In the genomic region with DNA sequence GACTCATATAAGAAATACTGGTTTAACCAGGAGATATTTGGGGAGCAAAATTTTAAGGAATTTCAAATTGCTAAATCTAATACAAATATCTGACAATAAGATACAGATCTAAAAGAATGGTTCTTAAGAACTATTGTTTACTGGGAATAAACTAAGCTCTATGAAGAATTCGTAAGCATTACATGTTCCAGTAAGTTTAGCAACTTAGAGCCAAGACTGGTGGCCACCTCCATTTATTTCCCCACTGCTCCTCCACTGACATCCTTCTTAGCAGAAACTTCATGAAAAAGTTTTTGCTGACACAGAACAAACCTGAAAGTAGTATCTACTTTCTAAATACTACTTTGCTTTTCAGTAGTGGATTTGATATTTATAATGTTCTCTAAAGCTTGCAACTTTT, we compare ENCODE assay signal across 1 cellular context.
A peak's percentile ranks its signal among the peaks of the same experiment; 100 is the strongest.
TF ChIP-seq lines count a peak whose summit lies in the region.

No MANE protein-coding gene starts in this region.

TF ChIP-seq in SK-N-SH, 30 proteins besides CTCF, POLR2A, EP300 and RAD21 (continued from another document):
- peak; percentile 34 for TF ChIP-seq PBX3 (IDR thresholded peaks at IDR 0.05)
- no peak for TF ChIP-seq MEF2A (IDR thresholded peaks at IDR 0.05; ENCODE audit: borderline replicate concordance, low read depth)
- TF ChIP-seq, protein P1, sequence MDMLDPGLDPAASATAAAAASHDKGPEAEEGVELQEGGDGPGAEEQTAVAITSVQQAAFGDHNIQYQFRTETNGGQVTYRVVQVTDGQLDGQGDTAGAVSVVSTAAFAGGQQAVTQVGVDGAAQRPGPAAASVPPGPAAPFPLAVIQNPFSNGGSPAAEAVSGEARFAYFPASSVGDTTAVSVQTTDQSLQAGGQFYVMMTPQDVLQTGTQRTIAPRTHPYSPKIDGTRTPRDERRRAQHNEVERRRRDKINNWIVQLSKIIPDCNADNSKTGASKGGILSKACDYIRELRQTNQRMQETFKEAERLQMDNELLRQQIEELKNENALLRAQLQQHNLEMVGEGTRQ (IDR thresholded peaks at IDR 0.05; ENCODE audit: borderline replicate concordance, low read depth, low read length): no peak
- TF ChIP-seq NFIC (IDR thresholded peaks at IDR 0.05; ENCODE audit: borderline replicate concordance): peak; percentile 34; the same call in 1 of the 2 replicates
- no peak for TF ChIP-seq POLR2AphosphoS5 (IDR thresholded peaks at IDR 0.05; ENCODE audit: low read depth, low read length)
- no peak for TF ChIP-seq RXRA (IDR thresholded peaks at IDR 0.05; ENCODE audit: borderline replicate concordance, low read depth)
- no peak for TF ChIP-seq SMC3 (IDR thresholded peaks at IDR 0.05; ENCODE audit: low read depth, low read length)
- no peak for TF ChIP-seq EZH2phosphoT487 (IDR thresholded peaks at IDR 0.05; ENCODE audit: borderline replicate concordance, low read depth)
- TF ChIP-seq ELF1 (IDR thresholded peaks at IDR 0.05): no peak
- no peak for TF ChIP-seq SIN3A (IDR thresholded peaks at IDR 0.05; ENCODE audit: borderline replicate concordance, low read depth, low read length)
- TF ChIP-seq, protein P2, sequence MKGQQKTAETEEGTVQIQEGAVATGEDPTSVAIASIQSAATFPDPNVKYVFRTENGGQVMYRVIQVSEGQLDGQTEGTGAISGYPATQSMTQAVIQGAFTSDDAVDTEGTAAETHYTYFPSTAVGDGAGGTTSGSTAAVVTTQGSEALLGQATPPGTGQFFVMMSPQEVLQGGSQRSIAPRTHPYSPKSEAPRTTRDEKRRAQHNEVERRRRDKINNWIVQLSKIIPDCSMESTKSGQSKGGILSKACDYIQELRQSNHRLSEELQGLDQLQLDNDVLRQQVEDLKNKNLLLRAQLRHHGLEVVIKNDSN (IDR thresholded peaks at IDR 0.05; ENCODE audit: borderline replicate concordance, low read depth): no peak
- no peak for TF ChIP-seq FOXM1 (IDR thresholded peaks at IDR 0.05; ENCODE audit: low read depth)
TF ChIP-seq in SK-N-SH: peak in this region for 5.
